22 cellular contexts compared by ENCODE assay signal in the genomic region with DNA sequence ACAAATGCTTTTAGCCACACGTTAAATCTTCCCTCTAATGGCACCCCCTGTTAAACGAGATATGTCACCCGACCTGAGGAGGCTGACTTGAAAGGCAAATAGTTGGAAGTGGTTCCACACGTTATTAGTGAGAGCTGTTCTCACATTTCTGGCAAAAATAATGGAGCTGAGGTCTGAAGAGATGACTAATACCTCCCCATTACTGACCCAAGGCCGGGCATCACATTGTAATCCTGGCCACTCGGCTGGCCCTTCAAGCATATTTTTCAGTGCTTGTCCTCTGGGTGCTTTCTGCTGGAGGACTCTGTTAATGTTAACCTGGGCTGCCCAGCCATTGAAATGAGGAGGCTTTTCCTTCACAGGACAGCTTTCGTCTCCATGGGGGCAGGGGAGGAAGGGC.
DNase-seq lines count a peak whose midpoint lies in the region; FAIRE-seq and TF ChIP-seq lines count a peak whose summit lies in the region.
"Had no signal": no experiment of that assay in that cellular context is flagged by ENCODE, and none has a peak within 500 bp of the region (broad histone marks: within the 10 kb centered on the region; RNA-seq: fewer than 3 reads in every experiment).

No MANE protein-coding gene starts in this region.

- DNase-seq in M059J (ENCODE audit: low read depth) (peak; percentile 78), adrenal gland (peak in 6 of 7 donors; percentile 62 to 73 (median 64)), left kidney (ENCODE audit: low read depth, low spot score) (peak; percentile 41), NCI-H1436 treated with DMSO at 0.1 percent for 48 hours (lab: John Stamatoyannopoulos, UW) (no peak), GM13977 (ENCODE audit: low spot score) (no peak), kidney glomerular epithelial cell (lab: John Stamatoyannopoulos, UW) (no peak), RCC 7860 (ENCODE audit: low spot score) (no peak)
- DNase-seq: BE2C; CD8-positive, alpha-beta memory T cell; DMS 273 treated with DMSO at 0.1 percent for 48 hours; DMS79 treated with DMSO at 0.1 percent for 48 hours; Karpas-422; MV-4-11; NCI-H1105; NCI-H146; NCI-H1930; NCI-H2227 treated with DMSO at 0.1 percent for 48 hours; NCI-H526 treated with DMSO at 0.1 percent for 48 hours; SIG-M5 had no signal

- WGBS in adrenal gland, 4 donors = 43 to 51% (median 48%) methylated on average over 7 of the region's 7 CpGs

- no peak for FAIRE-seq in RCC 7860 (lab: Jason Lieb, UNC)
- FAIRE-seq: GM19239, H54 had no signal

- no peaks in the 10 kb centered on the region for H3K27me3 ChIP-seq in adrenal gland
- H3K27me3 ChIP-seq: BE2C had no signal

- intact Hi-C loops in adrenal gland (cut with DNase I) = no loop called here

- TF ChIP-seq CTCF in adrenal gland (IDR thresholded peaks at IDR 0.05) (no peak), GM13977 (IDR thresholded peaks at IDR 0.05; ENCODE audit: extremely low read depth, insufficient read depth, missing control alignments) (no peak)

- no peak overlapping the region for H3K4me3 ChIP-seq in adrenal gland
- H3K4me3 ChIP-seq: SK-N-MC had no signal

- no peaks in the 10 kb centered on the region for H3K9me3 ChIP-seq in adrenal gland (replicated peaks in 1 of 3)
- H3K9me3 ChIP-seq: BE2C had no signal

- TF ChIP-seq POLR2A in adrenal gland (IDR thresholded peaks at IDR 0.05) = no peak

- H3K27ac ChIP-seq in adrenal gland = peak overlapping the region in 1 of 5 donors; percentile 9
- H3K27ac ChIP-seq: SK-N-MC had no signal

- H3K36me3 ChIP-seq in adrenal gland (replicated peaks in 1 of 2) = no peaks in the 10 kb centered on the region
- H3K36me3 ChIP-seq: BE2C had no signal

- in situ Hi-C loops in GM13977 (cut with MboI; ENCODE audit: low pct_unique_long_range_greater_than_20kb, low sequenced_read_pairs, unreplicated experiment) = no loop called here

- peaks cover 0 to 6% of the 10 kb centered on the region in 2 donors for H3K4me1 ChIP-seq in adrenal gland (replicated peaks in 1 of 2)
- H3K4me1 ChIP-seq: BE2C had no signal

Comparison
In these comparisons a context has a peak if more than half of its experiments do, and no peak if none do; other contexts are left out.
1. DNase-seq: peak in M059J (single experiment), adrenal gland (6 of 7) and left kidney (single experiment); none in NCI-H1436 treated with DMSO at 0.1 percent for 48 hours (single experiment), GM13977 (single experiment), kidney glomerular epithelial cell (single experiment) and RCC 7860 (single experiment).